ENCODE assay signal across 9 cellular contexts in genomic region chr12:27821259-27821973, GRCh38. TPM values are rescaled to one million over a fixed set of nuclear protein-coding genes. Genes with fewer than 3 reads are reported as not detected.
DNase-seq lines count a peak whose midpoint lies in the region; ATAC-seq, FAIRE-seq and TF ChIP-seq lines count a peak whose summit lies in the region.
"Had no signal": no experiment of that assay in that cellular context is flagged by ENCODE, and none has a peak within 500 bp of the region (broad histone marks: within the 10 kb centered on the region; RNA-seq: fewer than 3 reads in every experiment).

No MANE protein-coding gene starts in this region.

- DNase-seq in AG04450 (ENCODE audit: low read depth, low spot score) (peak; percentile 56), GM12892 (ENCODE audit: insufficient read length) (no peak), MG63 (peak; percentile 33), SKM-1 (lab: John Stamatoyannopoulos, UW; ENCODE audit: unreplicated experiment) (peak; percentile 21), MCF 10A (ENCODE audit: unreplicated experiment) (peak; percentile 89)
- peak; percentile 34 to 68 for DNase-seq in stimulated activated effector memory CD8-positive, alpha-beta T cell treated with anti-CD3 and anti-CD28 coated beads, Interleukin-12 subunit alpha, Interleukin-12 subunit beta, amount 100 ng/mL, for 72 hours (ENCODE audit: low spot score in 2 of 2)

- H3K4me3 Mint-ChIP-seq in MCF 10A (ENCODE audit: unreplicated experiment) = peak overlapping the region; percentile 64
- peak overlapping the region; percentile 14 for H3K4me3 Mint-ChIP-seq in stimulated activated effector memory CD8-positive, alpha-beta T cell treated with anti-CD3 and anti-CD28 coated beads, Interleukin-12 subunit alpha, Interleukin-12 subunit beta, amount 100 ng/mL, for 72 hours

- H3K4me1 Mint-ChIP-seq in MCF 10A (ENCODE audit: insufficient read depth, unreplicated experiment) = peaks cover 5% of the 10 kb centered on the region
- peaks cover 42% of the 10 kb centered on the region for H3K4me1 Mint-ChIP-seq in stimulated activated effector memory CD8-positive, alpha-beta T cell treated with anti-CD3 and anti-CD28 coated beads, Interleukin-12 subunit alpha, Interleukin-12 subunit beta, amount 100 ng/mL, for 72 hours

- H3K4me3 ChIP-seq in AG04450 (ENCODE audit: low read depth, low read length) (no peak overlapping the region), MG63 (no peak overlapping the region)

- H3K27me3 Mint-ChIP-seq in MCF 10A (ENCODE audit: insufficient read depth, unreplicated experiment) = no peaks in the 10 kb centered on the region

- H3K9me3 Mint-ChIP-seq in MCF 10A (ENCODE audit: unreplicated experiment) = peaks cover 3% of the 10 kb centered on the region
- no peaks in the 10 kb centered on the region for H3K9me3 Mint-ChIP-seq in stimulated activated effector memory CD8-positive, alpha-beta T cell treated with anti-CD3 and anti-CD28 coated beads, Interleukin-12 subunit alpha, Interleukin-12 subunit beta, amount 100 ng/mL, for 72 hours

- H3K9me3 ChIP-seq in AG04450 (ENCODE audit: control insufficient read depth, insufficient read depth, low read length) (no peaks in the 10 kb centered on the region), MG63 (no peaks in the 10 kb centered on the region)

- FAIRE-seq in GM12892 (lab: Jason Lieb, UNC) (peak; percentile 71), islet of Langerhans (lab: Jason Lieb, UNC) (peak; percentile 97)

- H3K36me3 Mint-ChIP-seq in MCF 10A (ENCODE audit: insufficient read depth, unreplicated experiment) = peaks cover 6% of the 10 kb centered on the region
- H3K36me3 Mint-ChIP-seq in stimulated activated effector memory CD8-positive, alpha-beta T cell treated with anti-CD3 and anti-CD28 coated beads, Interleukin-12 subunit alpha, Interleukin-12 subunit beta, amount 100 ng/mL, for 72 hours = peaks cover 14% of the 10 kb centered on the region

- no peaks in the 10 kb centered on the region for H3K36me3 ChIP-seq in MG63

- ATAC-seq in stimulated activated effector memory CD8-positive, alpha-beta T cell treated with anti-CD3 and anti-CD28 coated beads, Interleukin-12 subunit alpha, Interleukin-12 subunit beta, amount 100 ng/mL, for 72 hours = no peak
- ATAC-seq in GM18505 (IDR thresholded peaks at IDR 0.05; ENCODE audit: unreplicated experiment) = no peak

- TF ChIP-seq POLR2A in GM12892 (IDR thresholded peaks at IDR 0.05; ENCODE audit: low read depth, low read length) = no peak
- TF ChIP-seq POLR2A in GM18505 (IDR thresholded peaks at IDR 0.05; ENCODE audit: borderline replicate concordance, extremely low read depth, insufficient read depth, insufficient read length) = no peak

- CTCF ChIA-PET in AG04450 (lab: Charles Lee) (interaction anchor here (0.7 to 3.6 kb wide), 37 partner anchors 9 to 1082 kb away, joined by 3 to 29 read pairs (median 5); no protein-coding TSS in a partner anchor), MCF 10A (lab: Yijun Ruan, JAX) (interaction anchor here (0.5 to 4.8 kb wide), 37 partner anchors 9 to 1205 kb away, joined by 3 to 75 read pairs (median 4); partner anchors contain the start of genes KLHL42 and MANSC4)

- H3K27ac ChIP-seq in AG04450 (ENCODE audit: low read depth, low read length) = peak overlapping the region; percentile 22

- POLR2A ChIA-PET in AG04450 (lab: Yijun Ruan, JAX) (interaction anchor here (0.6 to 1.0 kb wide), 2 partner anchors 78 to 1154 kb away, joined by 3 read pairs; no protein-coding TSS in a partner anchor), MCF 10A (lab: Yijun Ruan, JAX) (interaction anchor here (0.6 to 3.5 kb wide), 21 partner anchors 9 to 373 kb away, joined by 3 to 23 read pairs (median 3); partner anchors contain the start of genes KLHL42 and MANSC4)

- BruUV-seq in MCF 10A (replicated peaks; lab: Mats Ljungman, UMichigan) = TSS peak; percentile 95

- H3K27me3 ChIP-seq in AG04450 (ENCODE audit: control insufficient read depth, insufficient read depth, low read length) = no peaks in the 10 kb centered on the region
- H3K27me3 ChIP-seq in MG63 = no peaks in the 10 kb centered on the region

- intact Hi-C loops in MCF 10A (cut with micrococcal nuclease) = loop anchor here (10.0 kb wide), 1 partner anchor 1053 kb away; no protein-coding TSS in a partner anchor

- H3K27ac Mint-ChIP-seq in MCF 10A (ENCODE audit: low read depth, unreplicated experiment) = peak overlapping the region; percentile 89
- H3K27ac Mint-ChIP-seq in stimulated activated effector memory CD8-positive, alpha-beta T cell treated with anti-CD3 and anti-CD28 coated beads, Interleukin-12 subunit alpha, Interleukin-12 subunit beta, amount 100 ng/mL, for 72 hours = peak overlapping the region; percentile 75

- peak; percentile 81 for TF ChIP-seq CTCF in AG04450 (IDR thresholded peaks at IDR 0.05; ENCODE audit: low read depth, low read length)
- peak; percentile 80 for TF ChIP-seq CTCF in MCF 10A (IDR thresholded peaks at IDR 0.05; ENCODE audit: unreplicated experiment)

RNA-seq across cellular contexts. Expression of gene MANSC4, which starts 41.4 kb away (rescaled TPM):
- polyA plus RNA-seq in AG04450 (2011; rRNA removed) = not detected in 2 replicates
- not detected in 2 replicates for polyA minus RNA-seq in AG04450 (2011; rRNA and poly(A)+ RNA removed)
- polyA plus RNA-seq in GM12892 (2012; ENCODE audit: missing spikeins) = not detected
- not detected in 2 replicates for total RNA-seq in MG63 (2014; rRNA removed; shearing (Covaris generic); ENCODE audit: low replicate concordance)
- total RNA-seq in MCF 10A (2022) = not detected in 2 replicates
- total RNA-seq: skeletal muscle tissue had no signal

RNA-seq across cellular contexts. Expression of gene KLHL42, which starts 41.4 kb away (rescaled TPM):
- 21.3 and 25.4 TPM in 2 replicates for polyA plus RNA-seq in AG04450 (2011; rRNA removed)
- polyA minus RNA-seq in AG04450 (2011; rRNA and poly(A)+ RNA removed) = 57.8 and 70.8 TPM in 2 replicates
- 8.4 TPM for polyA plus RNA-seq in GM12892 (2012; ENCODE audit: missing spikeins)
- 10.6 and 13.6 TPM in 2 replicates for total RNA-seq in MG63 (2014; rRNA removed; shearing (Covaris generic); ENCODE audit: low replicate concordance)
- total RNA-seq in MCF 10A (2022) = 32.5 and 37.6 TPM in 2 replicates
